In genomic region chr7:113113912-113114311, GRCh38 we compare ENCODE assay signal across 9 cellular contexts. TPM values are rescaled to one million over a fixed set of nuclear protein-coding genes. Genes with fewer than 3 reads are reported as not detected.
DNase-seq lines count a peak whose midpoint lies in the region; ATAC-seq and TF ChIP-seq lines count a peak whose summit lies in the region.
"Had no signal": no experiment of that assay in that cellular context is flagged by ENCODE, and none has a peak within 500 bp of the region (broad histone marks: within the 10 kb centered on the region; RNA-seq: fewer than 3 reads in every experiment).

No MANE protein-coding gene starts in this region.

- peak; percentile 39 for ATAC-seq in GM21360 (IDR thresholded peaks at IDR 0.05; ENCODE audit: unreplicated experiment)
- ATAC-seq in foreskin keratinocyte: peak; percentile 24
- ATAC-seq: stimulated activated naive CD8-positive, alpha-beta T cell treated with anti-CD3 and anti-CD28 coated beads, Interleukin-15, amount 100 ng/mL, for 72 hours had no signal

- no peak overlapping the region for H3K4me3 ChIP-seq in GM12864 (ENCODE audit: low read depth, low read length)
- no peak overlapping the region for H3K4me3 ChIP-seq in lower leg skin (ENCODE audit: low read depth, poor library complexity, severe bottlenecking)

- TF ChIP-seq CTCF in GM12864 (IDR thresholded peaks at IDR 0.05; ENCODE audit: low read depth, low read length, missing control alignments): peak; percentile 25
- peak; percentile 46 for TF ChIP-seq CTCF in foreskin keratinocyte (conservative IDR thresholded peaks at IDR 0.05)
- no peak for TF ChIP-seq CTCF in lower leg skin (IDR thresholded peaks at IDR 0.05)

- WGBS in lower leg skin, 2 donors: 76 to 77% methylated on average over 2 of the region's 2 CpGs

- intact Hi-C loops in lower leg skin (cut with DNase I; ENCODE audit: low total_unique reads): no loop called here

- no peak overlapping the region for H3K27ac ChIP-seq in foreskin keratinocyte

- TF ChIP-seq POLR2A in lower leg skin (IDR thresholded peaks at IDR 0.05): no peak

- H3K27me3 ChIP-seq in foreskin keratinocyte: no peaks in the 10 kb centered on the region

- H3K4me1 ChIP-seq in foreskin keratinocyte: peaks cover 7% of the 10 kb centered on the region

- DNase-seq in GM12864 (ENCODE audit: low read depth): no peak
- DNase-seq in NAMALWA (ENCODE audit: low spot score): peak; percentile 65
- peak in 1 of 2 donors; percentile 32 for DNase-seq in foreskin keratinocyte
- no peak for DNase-seq in lower leg skin (ENCODE audit: low spot score in 2 of 2)
- DNase-seq in GM03348 (ENCODE audit: low spot score): no peak
- no peak for DNase-seq in activated CD4-positive, CD25-positive, alpha-beta regulatory T cell (lab: John Stamatoyannopoulos, UW)
- DNase-seq in NCI-H510A (lab: John Stamatoyannopoulos, UW): no peak

RNA-seq across cellular contexts. Expression of gene SMIM30, which starts 4.4 kb away (rescaled TPM):
- total RNA-seq in foreskin keratinocyte (63.2 and 71.1 TPM in 2 replicates), lower leg skin (10 to 100 TPM in 3 of 4 donors, 1 to 10 TPM in 1; 9.1 to 25.6 (median 19.0) TPM)
- 68.9 and 73.8 TPM in 2 replicates for polyA plus RNA-seq in foreskin keratinocyte

RNA-seq across cellular contexts. Expression of gene GPR85, which starts 27.3 kb away (rescaled TPM):
- 0.63 and 0.68 TPM in 2 replicates for total RNA-seq in foreskin keratinocyte
- polyA plus RNA-seq in foreskin keratinocyte: 0.56 and 0.74 TPM in 2 replicates
- total RNA-seq in lower leg skin: under 1 TPM in 2 of 4 donors, not detected in 2; 0.16 to 0.17 TPM

Comparison
In these comparisons a context has a peak if more than half of its experiments do, and no peak if none do; other contexts are left out.
1. CTCF ChIP-seq: peak in GM12864 (single experiment) and foreskin keratinocyte (single experiment); none in lower leg skin (0 of 3).